In genomic region chr10:61987951-61988379, GRCh38 we compare ENCODE assay signal across 8 cellular contexts.
DNase-seq lines count a peak whose midpoint lies in the region; ATAC-seq and TF ChIP-seq lines count a peak whose summit lies in the region.

No MANE protein-coding gene starts in this region.

- H3K4me3 Mint-ChIP-seq in Caco-2 (ENCODE audit: unreplicated experiment) (no peak overlapping the region), endothelial cell (ENCODE audit: unreplicated experiment) (no peak overlapping the region)
- H3K4me3 Mint-ChIP-seq in activated naive CD8-positive, alpha-beta T cell treated with anti-CD3 and anti-CD28 coated beads, Interleukin-2, amount 10 ng/mL, durations not matched to agents 7 days and 5 days, result peak overlapping the region; percentile 79

- H3K4me1 ChIP-seq in Caco-2 (peaks cover 40% of the 10 kb centered on the region), osteoblast (ENCODE audit: insufficient read depth, low read length) (peaks cover 11% of the 10 kb centered on the region)

- no peak overlapping the region for H3K4me3 ChIP-seq in Caco-2 (ENCODE audit: low read depth, low read length)
- no peak overlapping the region for H3K4me3 ChIP-seq in osteoblast (ENCODE audit: insufficient read depth, low read length)

- no peaks in the 10 kb centered on the region for H3K9me3 ChIP-seq in Caco-2
- no peaks in the 10 kb centered on the region for H3K9me3 ChIP-seq in osteoblast (ENCODE audit: low read depth, low read length)

- H2AFZ ChIP-seq in osteoblast (ENCODE audit: low read length), result no peak overlapping the region

- no peak for TF ChIP-seq CTCF in Caco-2 (IDR thresholded peaks at IDR 0.05; ENCODE audit: insufficient read depth in 1 of 2, low read depth in 1 of 2, low read length in 1 of 2, severe bottlenecking in 1 of 2, unreplicated experiment in 1 of 2)
- TF ChIP-seq CTCF in osteoblast (IDR thresholded peaks at IDR 0.05; ENCODE audit: extremely low read depth, low read depth, low read length), result no peak
- TF ChIP-seq CTCF in endothelial cell (IDR thresholded peaks at IDR 0.05; ENCODE audit: unreplicated experiment), result no peak

- H3K4me1 Mint-ChIP-seq in Caco-2 (ENCODE audit: low read depth, unreplicated experiment) (peaks cover 69% of the 10 kb centered on the region), endothelial cell (ENCODE audit: unreplicated experiment) (no peaks in the 10 kb centered on the region)
- H3K4me1 Mint-ChIP-seq in activated naive CD8-positive, alpha-beta T cell treated with anti-CD3 and anti-CD28 coated beads, Interleukin-2, amount 10 ng/mL, durations not matched to agents 7 days and 5 days, result peaks cover 44% of the 10 kb centered on the region

- H3K27me3 ChIP-seq in Caco-2 (replicated peaks; ENCODE audit: control insufficient read depth, insufficient read depth, low read length), result no peaks in the 10 kb centered on the region
- no peaks in the 10 kb centered on the region for H3K27me3 ChIP-seq in osteoblast (ENCODE audit: insufficient read depth, low read length)

- H3K27ac ChIP-seq in osteoblast (ENCODE audit: low read depth, low read length) (no peak overlapping the region), substantia nigra (ENCODE audit: low read depth, low read length, poor library complexity, severe bottlenecking) (no peak overlapping the region)

- intact Hi-C loops in Caco-2 (cut with micrococcal nuclease; ENCODE audit: unreplicated experiment), result no loop called here

- ATAC-seq in GM19395 (IDR thresholded peaks at IDR 0.05; ENCODE audit: unreplicated experiment) (peak; percentile 99), HG03432 (IDR thresholded peaks at IDR 0.05; ENCODE audit: unreplicated experiment) (peak; percentile 99)
- ATAC-seq in activated naive CD8-positive, alpha-beta T cell treated with anti-CD3 and anti-CD28 coated beads, Interleukin-2, amount 10 ng/mL, durations not matched to agents 7 days and 5 days (ENCODE audit: low read depth), result peak; percentile 90

- H3K27ac Mint-ChIP-seq in Caco-2 (ENCODE audit: unreplicated experiment) (peak overlapping the region; percentile 45), endothelial cell (ENCODE audit: unreplicated experiment) (no peak overlapping the region)
- H3K27ac Mint-ChIP-seq in activated naive CD8-positive, alpha-beta T cell treated with anti-CD3 and anti-CD28 coated beads, Interleukin-2, amount 10 ng/mL, durations not matched to agents 7 days and 5 days, result peak overlapping the region; percentile 95

- POLR2A ChIA-PET in Caco-2 (lab: Charles Lee), result no interaction called here
- POLR2A ChIA-PET in activated naive CD8-positive, alpha-beta T cell treated with anti-CD3 and anti-CD28 coated beads, Interleukin-2, amount 10 ng/mL, durations not matched to agents 7 days and 5 days (lab: Charles Lee), result interaction anchor here (0.7 to 1.8 kb wide), 4 partner anchors 10 to 95 kb away, joined by 3 to 14 read pairs (median 4); partner anchors contain the start of gene ARID5B

- peak overlapping the region; percentile 22 for H3K4me2 ChIP-seq in osteoblast (ENCODE audit: insufficient read depth, low read length)

- peaks cover 10% of the 10 kb centered on the region for H4K20me1 ChIP-seq in osteoblast (ENCODE audit: insufficient read depth, low read length)

- H3K36me3 ChIP-seq in Caco-2 (ENCODE audit: control insufficient read depth, insufficient read depth, low read length), result peaks cover 4% of the 10 kb centered on the region; the same call in 1 of the 2 replicates
- no peaks in the 10 kb centered on the region for H3K36me3 ChIP-seq in osteoblast (ENCODE audit: insufficient read depth, low read length)

- CTCF ChIA-PET in Caco-2 (lab: Charles Lee), result no interaction called here

- peaks cover 14% of the 10 kb centered on the region for H3K79me2 ChIP-seq in osteoblast (ENCODE audit: insufficient read depth, low read length)

- H3K27me3 Mint-ChIP-seq in Caco-2 (ENCODE audit: insufficient read depth, unreplicated experiment) (no peaks in the 10 kb centered on the region), endothelial cell (ENCODE audit: unreplicated experiment) (no peaks in the 10 kb centered on the region)
- no peaks in the 10 kb centered on the region for H3K27me3 Mint-ChIP-seq in activated naive CD8-positive, alpha-beta T cell treated with anti-CD3 and anti-CD28 coated beads, Interleukin-2, amount 10 ng/mL, durations not matched to agents 7 days and 5 days

- no TSS peak for BruUV-seq in Caco-2 (replicated peaks; lab: Mats Ljungman, UMichigan)

- H3K9me3 Mint-ChIP-seq in Caco-2 (ENCODE audit: unreplicated experiment) (no peaks in the 10 kb centered on the region), endothelial cell (ENCODE audit: unreplicated experiment) (no peaks in the 10 kb centered on the region)
- H3K9me3 Mint-ChIP-seq in activated naive CD8-positive, alpha-beta T cell treated with anti-CD3 and anti-CD28 coated beads, Interleukin-2, amount 10 ng/mL, durations not matched to agents 7 days and 5 days, result peaks cover 2% of the 10 kb centered on the region

- H3K36me3 Mint-ChIP-seq in Caco-2 (ENCODE audit: insufficient read depth, unreplicated experiment), result peaks cover 95% of the 10 kb centered on the region
- peaks cover 33% of the 10 kb centered on the region for H3K36me3 Mint-ChIP-seq in activated naive CD8-positive, alpha-beta T cell treated with anti-CD3 and anti-CD28 coated beads, Interleukin-2, amount 10 ng/mL, durations not matched to agents 7 days and 5 days
- no peaks in the 10 kb centered on the region for H3K36me3 Mint-ChIP-seq in endothelial cell (ENCODE audit: low read depth, unreplicated experiment)

- DNase-seq in Caco-2 (no peak), osteoblast (ENCODE audit: insufficient read length, low spot score, missing footprints) (peak; percentile 81), endothelial cell (ENCODE audit: low spot score) (no peak), COR-L47 (lab: John Stamatoyannopoulos, UW) (no peak), substantia nigra (lab: John Stamatoyannopoulos, UW) (no peak)
- no peak for DNase-seq in activated naive CD8-positive, alpha-beta T cell treated with anti-CD3 and anti-CD28 coated beads, Interleukin-2, amount 10 ng/mL, durations not matched to agents 7 days and 5 days
